ENCODE assay signal across 30 cellular contexts in the genomic region with DNA sequence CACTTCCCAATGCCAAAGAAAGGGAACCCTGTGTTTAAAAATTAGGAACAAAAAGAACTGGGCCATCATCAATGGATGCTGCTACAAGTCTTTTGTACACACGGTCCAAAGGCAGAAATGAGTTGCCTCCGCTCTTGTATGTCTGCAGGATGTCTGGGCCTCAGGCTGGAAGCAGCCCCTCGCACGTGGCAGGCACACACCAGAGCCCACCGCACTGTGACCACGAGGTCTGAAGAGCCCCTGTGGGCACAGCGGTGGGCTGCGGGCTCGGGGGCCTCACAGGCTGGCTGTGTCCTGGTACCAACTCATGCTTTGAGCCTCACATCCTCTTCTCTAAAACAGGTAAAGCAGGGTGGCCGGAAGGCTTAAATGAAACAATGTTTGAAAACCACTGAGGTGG.
"Had no signal": no experiment of that assay in that cellular context is flagged by ENCODE, and none has a peak within 500 bp of the region (broad histone marks: within the 10 kb centered on the region; RNA-seq: fewer than 3 reads in every experiment).

No MANE protein-coding gene starts in this region.

- H3K27me3 Mint-ChIP-seq: stimulated activated naive CD8-positive, alpha-beta T cell treated with anti-CD3 and anti-CD28 coated beads, Interleukin-15, Interleukin-2, amounts not matched to agents 100 ng/mL and 50 ng/mL, for 24 hours had no signal

- H3K9ac ChIP-seq: neural progenitor cell, parathyroid adenoma had no signal

- H2AFZ ChIP-seq: neural progenitor cell, parathyroid adenoma had no signal

- H3K36me3 ChIP-seq: neural progenitor cell, ovary, right lobe of liver, spleen, stomach, thoracic aorta, thyroid gland, tibial nerve, upper lobe of right lung, uterus had no signal

- H3K9me3 Mint-ChIP-seq: natural killer cell; nephron; stimulated activated effector memory CD8-positive, alpha-beta T cell treated with anti-CD3 and anti-CD28 coated beads, Interleukin-12 subunit alpha, Interleukin-12 subunit beta, amount 100 ng/mL, for 72 hours; stimulated activated naive CD8-positive, alpha-beta T cell treated with anti-CD3 and anti-CD28 coated beads, Interleukin-15, Interleukin-2, amounts not matched to agents 100 ng/mL and 50 ng/mL, for 24 hours had no signal

- H3K79me2 ChIP-seq: parathyroid adenoma had no signal

- H3K4me3 ChIP-seq: neural progenitor cell, ovary, psoas muscle, right lobe of liver, skin epidermis, smooth muscle cell, spleen, stomach, thoracic aorta, thyroid gland, tibial nerve, upper lobe of right lung, uterus had no signal

- H3K27ac ChIP-seq: neural progenitor cell, ovary, parathyroid adenoma, psoas muscle, right lobe of liver, skin epidermis, spleen, stomach, thoracic aorta, thyroid gland, tibial nerve, upper lobe of right lung, uterus had no signal

- H3K4me2 ChIP-seq: neural progenitor cell, smooth muscle cell had no signal

- H3K36me3 Mint-ChIP-seq: naive thymus-derived CD4-positive, alpha-beta T cell; natural killer cell; neural progenitor cell; stimulated activated effector memory CD8-positive, alpha-beta T cell treated with anti-CD3 and anti-CD28 coated beads, Interleukin-12 subunit alpha, Interleukin-12 subunit beta, amount 100 ng/mL, for 72 hours; stimulated activated naive B cell treated with anti-CD40 and anti-IgM and Interleukin-4, amounts not matched to agents 10 μg/mL and 1 μg/mL and 100 μg/mL, for 72 hours; type B pancreatic cell had no signal

- DNase-seq: naive thymus-derived CD4-positive, alpha-beta T cell; natural killer cell; occipital lobe; ovary; posterior cingulate gyrus; right cardiac atrium; spleen; stimulated activated CD4-positive, alpha-beta T cell treated with anti-CD3 and anti-CD28 coated beads, Interleukin-12 subunit alpha, Interleukin-12 subunit beta, amount 100 ng/mL, for 4 hours; stimulated activated CD4-positive, alpha-beta T cell treated with anti-CD3 and anti-CD28 coated beads, Interleukin-1b, Interleukin-23, amount 100 ng/mL, for 48 hours; stimulated activated CD4-positive, alpha-beta T cell treated with anti-CD3 and anti-CD28 coated beads, Interleukin-2, amount 100 ng/mL, for 48 hours; stimulated activated CD4-positive, alpha-beta T cell treated with anti-CD3 and anti-CD28 coated beads, Interleukin-4, amount 100 ng/mL, for 24 hours; stimulated activated naive B cell treated with anti-CD40 and anti-IgM and Interleukin-4, amounts not matched to agents 10 μg/mL and 1 μg/mL and 100 μg/mL, for 72 hours; stimulated activated naive CD4-positive, alpha-beta T cell treated with Interleukin-2 at 50 U/mL for 16 hours; stomach; thyroid gland; upper lobe of right lung; uterus had no signal

- H3K4me1 Mint-ChIP-seq: naive thymus-derived CD4-positive, alpha-beta T cell; natural killer cell; stimulated activated effector memory CD8-positive, alpha-beta T cell treated with anti-CD3 and anti-CD28 coated beads, Interleukin-12 subunit alpha, Interleukin-12 subunit beta, amount 100 ng/mL, for 72 hours; stimulated activated naive B cell treated with anti-CD40 and anti-IgM and Interleukin-4, amounts not matched to agents 10 μg/mL and 1 μg/mL and 100 μg/mL, for 72 hours had no signal

- ATAC-seq: naive thymus-derived CD4-positive, alpha-beta T cell; natural killer cell; right cardiac atrium; right lobe of liver; stimulated activated effector memory CD8-positive, alpha-beta T cell treated with anti-CD3 and anti-CD28 coated beads, Interleukin-12 subunit alpha, Interleukin-12 subunit beta, amount 100 ng/mL, for 72 hours; stimulated activated naive B cell treated with anti-CD40 and anti-IgM and Interleukin-4, amounts not matched to agents 10 μg/mL and 1 μg/mL and 100 μg/mL, for 72 hours; upper lobe of right lung had no signal

- H3K27ac Mint-ChIP-seq: naive thymus-derived CD4-positive, alpha-beta T cell; natural killer cell; progenitor cell of endocrine pancreas; stimulated activated effector memory CD8-positive, alpha-beta T cell treated with anti-CD3 and anti-CD28 coated beads, Interleukin-12 subunit alpha, Interleukin-12 subunit beta, amount 100 ng/mL, for 72 hours; stimulated activated naive B cell treated with anti-CD40 and anti-IgM and Interleukin-4, amounts not matched to agents 10 μg/mL and 1 μg/mL and 100 μg/mL, for 72 hours; stimulated activated naive CD8-positive, alpha-beta T cell treated with anti-CD3 and anti-CD28 coated beads, Interleukin-15, Interleukin-2, amounts not matched to agents 100 ng/mL and 50 ng/mL, for 24 hours; type B pancreatic cell had no signal

- H3K4me1 ChIP-seq: neural progenitor cell, parathyroid adenoma, psoas muscle, right lobe of liver, spleen, stomach, thyroid gland, upper lobe of right lung, uterus had no signal

- H3K27me3 ChIP-seq: neural progenitor cell, ovary, right lobe of liver, thyroid gland, tibial nerve, uterus had no signal

- H3K4me3 Mint-ChIP-seq: naive thymus-derived CD4-positive, alpha-beta T cell; natural killer cell; nephron; neural progenitor cell; stimulated activated effector memory CD8-positive, alpha-beta T cell treated with anti-CD3 and anti-CD28 coated beads, Interleukin-12 subunit alpha, Interleukin-12 subunit beta, amount 100 ng/mL, for 72 hours; stimulated activated naive B cell treated with anti-CD40 and anti-IgM and Interleukin-4, amounts not matched to agents 10 μg/mL and 1 μg/mL and 100 μg/mL, for 72 hours; stimulated activated naive CD8-positive, alpha-beta T cell treated with anti-CD3 and anti-CD28 coated beads, Interleukin-15, Interleukin-2, amounts not matched to agents 100 ng/mL and 50 ng/mL, for 24 hours; type B pancreatic cell had no signal

- H3K9me3 ChIP-seq: ovary, psoas muscle, right lobe of liver, thoracic aorta, thyroid gland, uterus had no signal
